In genomic region chr1:85283475-85284199, GRCh38 we compare ENCODE assay signal across 1 cellular context.
TF ChIP-seq lines count a peak whose summit lies in the region.

No MANE protein-coding gene starts in this region.

TF ChIP-seq in HepG2, 621 proteins besides CTCF, POLR2A, EP300 and RAD21 (continues in another document):
- TF ChIP-seq CBX2 (IDR thresholded peaks at IDR 0.05; ENCODE audit: low read depth, low read length) (no peak), CBX2 (CRISPR knock-in tag; IDR thresholded peaks at IDR 0.05; ENCODE audit: low read depth) (no peak), TFDP2 (CRISPR knock-in tag; IDR thresholded peaks at IDR 0.05) (no peak), MAFG (CRISPR knock-in tag; IDR thresholded peaks at IDR 0.05) (no peak), NR3C1 (CRISPR knock-in tag; IDR thresholded peaks at IDR 0.05) (no peak), ZNF234 (CRISPR knock-in tag; conservative IDR thresholded peaks at IDR 0.05) (no peak), ZNF10 (CRISPR knock-in tag; IDR thresholded peaks at IDR 0.05; ENCODE audit: borderline replicate concordance, low read depth) (no peak), CERS6 (CRISPR knock-in tag; IDR thresholded peaks at IDR 0.05) (no peak), TGIF2 (CRISPR knock-in tag; IDR thresholded peaks at IDR 0.05) (no peak), ZNF546 (CRISPR knock-in tag; conservative IDR thresholded peaks at IDR 0.05) (peak; percentile 54; the same call in 1 of the 2 replicates), HNRNPK (IDR thresholded peaks at IDR 0.05; ENCODE audit: low read depth, low read length, poor library complexity, severe bottlenecking) (no peak), YY1 (IDR thresholded peaks at IDR 0.05; ENCODE audit: insufficient read depth, insufficient replicate concordance, low read depth, low read length) (no peak), ZSCAN29 (CRISPR knock-in tag; conservative IDR thresholded peaks at IDR 0.05) (no peak), PHF20 (CRISPR knock-in tag; IDR thresholded peaks at IDR 0.05) (no peak), IRF2 (CRISPR knock-in tag; IDR thresholded peaks at IDR 0.05) (no peak), SNAPC4 (CRISPR knock-in tag; IDR thresholded peaks at IDR 0.05) (no peak), ZNF619 (CRISPR knock-in tag; IDR thresholded peaks at IDR 0.05) (no peak), USF2 (IDR thresholded peaks at IDR 0.05; ENCODE audit: low read depth, low read length) (no peak), USF2 (CRISPR knock-in tag; IDR thresholded peaks at IDR 0.05; ENCODE audit: borderline replicate concordance) (no peak), THAP8 (CRISPR knock-in tag; IDR thresholded peaks at IDR 0.05; ENCODE audit: borderline replicate concordance) (no peak), ATF7 (IDR thresholded peaks at IDR 0.05) (no peak), ATF7 (CRISPR knock-in tag; IDR thresholded peaks at IDR 0.05) (no peak), ZNF761 (CRISPR knock-in tag; conservative IDR thresholded peaks at IDR 0.05) (no peak), AHDC1 (CRISPR knock-in tag; IDR thresholded peaks at IDR 0.05; ENCODE audit: borderline replicate concordance) (no peak), FUBP1 (CRISPR knock-in tag; IDR thresholded peaks at IDR 0.05; ENCODE audit: borderline replicate concordance) (no peak), CEBPB (IDR thresholded peaks at IDR 0.05; ENCODE audit: borderline replicate concordance, low read depth, low read length) (peak; percentile 82), MAZ (IDR thresholded peaks at IDR 0.05; ENCODE audit: borderline replicate concordance, low read depth, low read length) (no peak), MAZ (CRISPR knock-in tag; IDR thresholded peaks at IDR 0.05; ENCODE audit: low read depth) (0 out of 2 replicates have a peak, but pooled peaks have one; percentile 26), TBP (CRISPR knock-in tag; IDR thresholded peaks at IDR 0.05) (no peak), ZSCAN31 (CRISPR knock-in tag; IDR thresholded peaks at IDR 0.05; ENCODE audit: low read depth) (0 out of 2 replicates have a peak, but pooled peaks have one; percentile 24), REPIN1 (CRISPR knock-in tag; IDR thresholded peaks at IDR 0.05; ENCODE audit: borderline replicate concordance, low read depth) (no peak), JARID2 (CRISPR knock-in tag; IDR thresholded peaks at IDR 0.05; ENCODE audit: insufficient replicate concordance) (no peak), SAP130 (CRISPR knock-in tag; IDR thresholded peaks at IDR 0.05; ENCODE audit: low read depth) (0 out of 2 replicates have a peak, but pooled peaks have one; percentile 23), MLXIP (CRISPR knock-in tag; IDR thresholded peaks at IDR 0.05; ENCODE audit: borderline replicate concordance) (no peak), MLX (CRISPR knock-in tag; IDR thresholded peaks at IDR 0.05) (no peak)
